In the genomic region with DNA sequence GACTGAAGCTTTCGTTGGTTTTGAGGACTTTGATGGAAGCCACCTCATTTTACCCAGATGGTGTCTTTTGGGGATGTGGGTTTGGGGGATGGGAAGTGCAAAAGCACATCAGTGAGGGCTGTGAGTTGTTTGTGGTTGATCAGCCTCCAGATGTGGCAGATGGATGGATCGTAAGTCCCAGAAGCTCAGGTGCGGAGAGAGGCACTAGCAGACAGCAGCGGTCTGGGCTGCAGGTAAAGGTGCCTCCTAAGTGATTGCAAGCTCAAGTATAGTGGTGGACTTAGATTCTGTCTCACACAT, we compare ENCODE assay signal across 21 cellular contexts. TPM values are rescaled to one million over a fixed set of nuclear protein-coding genes. Genes with fewer than 3 reads are reported as not detected.
DNase-seq lines count a peak whose midpoint lies in the region; ATAC-seq and TF ChIP-seq lines count a peak whose summit lies in the region.
"Had no signal": no experiment of that assay in that cellular context is flagged by ENCODE, and none has a peak within 500 bp of the region (broad histone marks: within the 10 kb centered on the region; RNA-seq: fewer than 3 reads in every experiment).

No MANE protein-coding gene starts in this region.

- no peak overlapping the region for H3K27ac Mint-ChIP-seq in activated CD4-positive, alpha-beta T cell treated with anti-CD3 and anti-CD28 coated beads, Interleukin-2, amount 10 ng/mL, durations not matched to agents 7 days and 5 days
- H3K27ac Mint-ChIP-seq in CD4-positive, alpha-beta memory T cell = peak overlapping the region in 6 of 7 donors; percentile 48 to 86 (median 72)
- peak overlapping the region in 1 of 2 donors; percentile 70 for H3K27ac Mint-ChIP-seq in activated naive CD4-positive, alpha-beta T cell treated with anti-CD3 and anti-CD28 coated beads, Interleukin-2, amount 50 U/mL, for 72 hours
- peak overlapping the region; percentile 61 to 75 for H3K27ac Mint-ChIP-seq in natural killer cell

- intact Hi-C loops in CD4-positive, alpha-beta memory T cell (cut with micrococcal nuclease) = no loop called here
- intact Hi-C loops in natural killer cell (cut with micrococcal nuclease) = no loop called here

- H3K4me1 ChIP-seq in CD4-positive, alpha-beta memory T cell (ENCODE audit: insufficient read depth, low read length) = peaks cover 75% of the 10 kb centered on the region

- no peaks in the 10 kb centered on the region for H3K27me3 Mint-ChIP-seq in activated CD4-positive, alpha-beta T cell treated with anti-CD3 and anti-CD28 coated beads, Interleukin-2, amount 10 ng/mL, durations not matched to agents 7 days and 5 days
- H3K27me3 Mint-ChIP-seq in CD4-positive, alpha-beta memory T cell = no peaks in the 10 kb centered on the region
- no peaks in the 10 kb centered on the region for H3K27me3 Mint-ChIP-seq in natural killer cell (ENCODE audit: low read depth in 2 of 2)

- peaks cover 5% of the 10 kb centered on the region for H3K36me3 Mint-ChIP-seq in activated CD4-positive, alpha-beta T cell treated with anti-CD3 and anti-CD28 coated beads, Interleukin-2, amount 10 ng/mL, durations not matched to agents 7 days and 5 days (ENCODE audit: low read depth)
- peaks cover 33 to 49% of the 10 kb centered on the region in 2 donors for H3K36me3 Mint-ChIP-seq in CD4-positive, alpha-beta memory T cell
- peaks cover 0 to 7% of the 10 kb centered on the region in 2 donors for H3K36me3 Mint-ChIP-seq in activated naive CD4-positive, alpha-beta T cell treated with anti-CD3 and anti-CD28 coated beads, Interleukin-2, amount 50 U/mL, for 72 hours
- H3K36me3 Mint-ChIP-seq in natural killer cell = no peaks in the 10 kb centered on the region

- peaks cover 3% of the 10 kb centered on the region for H3K9me3 Mint-ChIP-seq in activated CD4-positive, alpha-beta T cell treated with anti-CD3 and anti-CD28 coated beads, Interleukin-2, amount 10 ng/mL, durations not matched to agents 7 days and 5 days
- H3K9me3 Mint-ChIP-seq in CD4-positive, alpha-beta memory T cell = peaks cover 0 to 2% (median 0%) of the 10 kb centered on the region in 8 donors
- H3K9me3 Mint-ChIP-seq in activated naive CD4-positive, alpha-beta T cell treated with anti-CD3 and anti-CD28 coated beads, Interleukin-2, amount 50 U/mL, for 72 hours = no peaks in the 10 kb centered on the region
- no peaks in the 10 kb centered on the region for H3K9me3 Mint-ChIP-seq in natural killer cell

- H3K4me3 ChIP-seq in CD4-positive, alpha-beta memory T cell (ENCODE audit: low read length in 2 of 2) = no peak overlapping the region
- H3K4me3 ChIP-seq: SJSA1, transverse colon had no signal

- no peaks in the 10 kb centered on the region for H3K27me3 ChIP-seq in CD4-positive, alpha-beta memory T cell (ENCODE audit: insufficient read depth, low read length)
- H3K27me3 ChIP-seq: brain microvascular endothelial cell, SJSA1, transverse colon had no signal

- peak; percentile 34 for DNase-seq in activated CD4-positive, alpha-beta T cell treated with anti-CD3 and anti-CD28 coated beads, Interleukin-2, amount 10 ng/mL, durations not matched to agents 7 days and 5 days
- no peak for DNase-seq in activated CD4-positive, alpha-beta T cell treated with anti-CD3 and anti-CD28 coated beads, Interleukin-2, amount 50 U/mL, for 48 hours
- peak in 1 of 5 donors; percentile 30 for DNase-seq in CD4-positive, alpha-beta memory T cell
- no peak for DNase-seq in activated naive CD4-positive, alpha-beta T cell treated with anti-CD3 and anti-CD28 coated beads, Interleukin-2, amount 50 U/mL, for 72 hours (ENCODE audit: low spot score in 2 of 2)
- no peak for DNase-seq in natural killer cell
- DNase-seq in superior temporal gyrus (ENCODE audit: extremely low spot score) = no peak
- no peak for DNase-seq in NCI-H187 treated with DMSO at 0.1 percent for 48 hours (lab: John Stamatoyannopoulos, UW)
- no peak for DNase-seq in NCI-H510A treated with DMSO at 0.1 percent for 48 hours (lab: John Stamatoyannopoulos, UW)
- DNase-seq: activated CD4-positive, CD25-positive, alpha-beta regulatory T cell treated with anti-CD3 and anti-CD28 coated beads, Interleukin-2, amount 50 U/mL, for 72 hours; activated gamma-delta T cell; brain microvascular endothelial cell; DMS79 treated with DMSO at 0.1 percent for 48 hours; foreskin melanocyte; mesendoderm; NCI-H2171; NCI-H748 treated with DMSO at 0.1 percent for 48 hours; stimulated activated CD4-positive, alpha-beta T cell treated with anti-CD3 and anti-CD28 coated beads, Interleukin-12 subunit alpha, Interleukin-12 subunit beta, amount 100 ng/mL, for 4 hours; T1000; transverse colon had no signal

- CTCF ChIA-PET in activated CD4-positive, alpha-beta T cell treated with anti-CD3 and anti-CD28 coated beads, Interleukin-2, amount 10 ng/mL, durations not matched to agents 7 days and 5 days (lab: Charles Lee) = interaction anchor here (0.6 to 3.6 kb wide), 4 partner anchors 11 to 17 kb away, joined by 3 to 18 read pairs (median 4); a partner anchor contains a TSS
- CTCF ChIA-PET in CD4-positive, alpha-beta memory T cell (lab: Charles Lee; ENCODE audit: partially characterized antibody) = interaction anchor here (0.7 to 3.7 kb wide), 4 partner anchors 9 to 724 kb away, joined by 3 to 21 read pairs (median 3); a partner anchor contains a TSS

- POLR2A ChIA-PET in activated CD4-positive, alpha-beta T cell treated with anti-CD3 and anti-CD28 coated beads, Interleukin-2, amount 10 ng/mL, durations not matched to agents 7 days and 5 days (lab: Charles Lee) = no interaction called here
- POLR2A ChIA-PET in CD4-positive, alpha-beta memory T cell (lab: Charles Lee; ENCODE audit: partially characterized antibody) = interaction anchor here (1.0 to 2.3 kb wide), 4 partner anchors 10 to 110 kb away, joined by 4 to 11 read pairs (median 6); a partner anchor contains a TSS

- H3K4me3 Mint-ChIP-seq in activated CD4-positive, alpha-beta T cell treated with anti-CD3 and anti-CD28 coated beads, Interleukin-2, amount 10 ng/mL, durations not matched to agents 7 days and 5 days = no peak overlapping the region
- peak overlapping the region in 7 of 8 donors; percentile 30 to 76 (median 62) for H3K4me3 Mint-ChIP-seq in CD4-positive, alpha-beta memory T cell
- peak overlapping the region; percentile 47 for H3K4me3 Mint-ChIP-seq in natural killer cell

- no peak for TF ChIP-seq CTCF in natural killer cell (IDR thresholded peaks at IDR 0.05)

- no peaks in the 10 kb centered on the region for H3K36me3 ChIP-seq in CD4-positive, alpha-beta memory T cell (ENCODE audit: insufficient read depth, low read length)
- H3K36me3 ChIP-seq: brain microvascular endothelial cell, transverse colon had no signal

- no peak overlapping the region for H3K27ac ChIP-seq in CD4-positive, alpha-beta memory T cell (ENCODE audit: low read depth, low read length)
- H3K27ac ChIP-seq: brain microvascular endothelial cell, SJSA1, transverse colon had no signal

- peak; percentile 69 to 78 for ATAC-seq in activated naive CD4-positive, alpha-beta T cell treated with anti-CD3 and anti-CD28 coated beads, Interleukin-2, amount 50 U/mL, for 72 hours
- ATAC-seq in natural killer cell = peak in 2 of 3 donors; percentile 21 to 47

- H3K9me3 ChIP-seq in CD4-positive, alpha-beta memory T cell (ENCODE audit: control insufficient read depth in 1 of 2, low read length in 2 of 2) = no peaks in the 10 kb centered on the region
- H3K9me3 ChIP-seq: SJSA1, transverse colon had no signal

- H3K4me1 Mint-ChIP-seq in activated CD4-positive, alpha-beta T cell treated with anti-CD3 and anti-CD28 coated beads, Interleukin-2, amount 10 ng/mL, durations not matched to agents 7 days and 5 days = peaks cover 44% of the 10 kb centered on the region
- peaks cover 71 to 98% (median 89%) of the 10 kb centered on the region in 4 donors for H3K4me1 Mint-ChIP-seq in CD4-positive, alpha-beta memory T cell
- peaks cover 82 to 84% of the 10 kb centered on the region in 2 donors for H3K4me1 Mint-ChIP-seq in natural killer cell

RNA-seq across cellular contexts. Expression of a gene that starts 18.0 kb away (rescaled TPM):
- 10 to 100 TPM; 11.5 to 11.9 TPM for total RNA-seq in activated CD4-positive, alpha-beta T cell treated with anti-CD3 and anti-CD28 coated beads, Interleukin-2, amount 10 ng/mL, durations not matched to agents 7 days and 5 days
- total RNA-seq in CD4-positive, alpha-beta memory T cell = 10 to 100 TPM; 38.8 to 40.5 TPM
- polyA plus RNA-seq in CD4-positive, alpha-beta memory T cell = 10 to 100 TPM in 1 of 2 donors, 1 to 10 TPM in 1; 6.0 to 12.4 TPM
- total RNA-seq in activated naive CD4-positive, alpha-beta T cell treated with anti-CD3 and anti-CD28 coated beads, Interleukin-2, amount 50 U/mL, for 72 hours = 1 to 10 TPM; 5.0 to 6.5 TPM
- 10 to 100 TPM; 14.1 to 18.6 (median 17.1) TPM for total RNA-seq in natural killer cell
- total RNA-seq: A673 had no signal
